26 cellular contexts compared by ENCODE assay signal in genomic region chr2:239341146-239341732, GRCh38. TPM values are rescaled to one million over a fixed set of nuclear protein-coding genes. Genes with fewer than 3 reads are reported as not detected.
A peak's percentile ranks its signal among the peaks of the same experiment; 100 is the strongest.
DNase-seq lines count a peak whose midpoint lies in the region; ATAC-seq and TF ChIP-seq lines count a peak whose summit lies in the region.
"Had no signal": no experiment of that assay in that cellular context is flagged by ENCODE, and none has a peak within 500 bp of the region (broad histone marks: within the 10 kb centered on the region; RNA-seq: fewer than 3 reads in every experiment).

No MANE protein-coding gene starts in this region.

- H3K27me3 ChIP-seq in esophagus muscularis mucosa (no peaks in the 10 kb centered on the region), vagina (no peaks in the 10 kb centered on the region)
- H3K27me3 ChIP-seq: neutrophil, uterus had no signal

- H3K4me3 ChIP-seq in esophagus muscularis mucosa (no peak overlapping the region), vagina (no peak overlapping the region)
- H3K4me3 ChIP-seq: HAP-1, thoracic aorta, uterus had no signal

- no peak for DNase-seq in activated CD4-positive, alpha-beta T cell treated with anti-CD3 and anti-CD28 coated beads, Interleukin-2, amount 10 ng/mL, durations not matched to agents 7 days and 5 days
- no peak for DNase-seq in activated CD4-positive, alpha-beta T cell treated with anti-CD3 and anti-CD28 coated beads, Interleukin-2, amount 50 U/mL, for 1 hour
- DNase-seq in esophagus muscularis mucosa (ENCODE audit: extremely low spot score) (no peak), vagina (ENCODE audit: extremely low spot score in 2 of 2) (peak; percentile 62 to 89), left colon (no peak), anterior cingulate cortex (lab: John Stamatoyannopoulos, UW) (no peak)
- DNase-seq: activated CD4-positive, CD25-positive, alpha-beta regulatory T cell treated with anti-CD3 and anti-CD28 coated beads, Interleukin-2, amount 50 U/mL, for 72 hours; activated CD8-positive, alpha-beta memory T cell treated with anti-CD3 and anti-CD28 coated beads for 24 hours; activated gamma-delta T cell; central memory CD4-positive, alpha-beta T cell; cortex of kidney; effector memory CD8-positive, alpha-beta T cell; Kasumi-1; NCI-H1436 treated with DMSO at 0.1 percent for 48 hours; NCI-H2171; NCI-H524; OCI-M1; right cardiac atrium; stimulated activated CD4-positive, alpha-beta T cell treated with anti-CD3 and anti-CD28 coated beads, Interleukin-2, amount 100 ng/mL, for 24 hours had no signal

- peak overlapping the region; percentile 2 for H3K27ac Mint-ChIP-seq in activated CD4-positive, alpha-beta T cell treated with anti-CD3 and anti-CD28 coated beads, Interleukin-2, amount 10 ng/mL, durations not matched to agents 7 days and 5 days
- H3K27ac Mint-ChIP-seq: effector memory CD8-positive, alpha-beta T cell; stimulated activated naive CD8-positive, alpha-beta T cell treated with anti-CD3 and anti-CD28 coated beads, Interleukin-15, Interleukin-2, amounts not matched to agents 100 ng/mL and 50 ng/mL, for 24 hours had no signal

- intact Hi-C loops in esophagus muscularis mucosa (cut with DNase I) (no loop called here), vagina (cut with DNase I) (no loop called here), left colon (cut with DNase I, micrococcal nuclease) (no loop called here)

- TF ChIP-seq POLR2A in esophagus muscularis mucosa (IDR thresholded peaks at IDR 0.05; ENCODE audit: low read depth) (no peak), vagina (IDR thresholded peaks at IDR 0.05) (no peak)

- TF ChIP-seq EP300 in esophagus muscularis mucosa (IDR thresholded peaks at IDR 0.05) = no peak

- peaks cover 38% of the 10 kb centered on the region for H3K4me1 Mint-ChIP-seq in activated CD4-positive, alpha-beta T cell treated with anti-CD3 and anti-CD28 coated beads, Interleukin-2, amount 10 ng/mL, durations not matched to agents 7 days and 5 days

- H3K36me3 ChIP-seq in KOPT-K1 (ENCODE audit: insufficient read depth, low read length) (peaks cover 20% of the 10 kb centered on the region), esophagus muscularis mucosa (peaks cover 0 to 10% (median 0%) of the 10 kb centered on the region in 4 donors), vagina (no peaks in the 10 kb centered on the region)
- H3K36me3 ChIP-seq: HAP-1, thoracic aorta, uterus had no signal

- no peak for TF ChIP-seq CTCF in esophagus muscularis mucosa (IDR thresholded peaks at IDR 0.05)
- no peak for TF ChIP-seq CTCF in vagina (IDR thresholded peaks at IDR 0.05)

- H3K4me1 ChIP-seq in esophagus muscularis mucosa (peaks cover 34 to 82% (median 67%) of the 10 kb centered on the region in 4 donors), vagina (peaks cover 7% of the 10 kb centered on the region)
- H3K4me1 ChIP-seq: uterus had no signal

- no peaks in the 10 kb centered on the region for H3K27me3 Mint-ChIP-seq in activated CD4-positive, alpha-beta T cell treated with anti-CD3 and anti-CD28 coated beads, Interleukin-2, amount 10 ng/mL, durations not matched to agents 7 days and 5 days
- H3K27me3 Mint-ChIP-seq: effector memory CD8-positive, alpha-beta T cell; stimulated activated naive CD8-positive, alpha-beta T cell treated with anti-CD3 and anti-CD28 coated beads, Interleukin-15, Interleukin-2, amounts not matched to agents 100 ng/mL and 50 ng/mL, for 24 hours had no signal

- CTCF ChIA-PET in activated CD4-positive, alpha-beta T cell treated with anti-CD3 and anti-CD28 coated beads, Interleukin-2, amount 10 ng/mL, durations not matched to agents 7 days and 5 days (lab: Charles Lee) = no interaction called here

- H3K9me3 Mint-ChIP-seq in activated CD4-positive, alpha-beta T cell treated with anti-CD3 and anti-CD28 coated beads, Interleukin-2, amount 10 ng/mL, durations not matched to agents 7 days and 5 days = no peaks in the 10 kb centered on the region
- H3K9me3 Mint-ChIP-seq: effector memory CD8-positive, alpha-beta T cell; stimulated activated naive CD8-positive, alpha-beta T cell treated with anti-CD3 and anti-CD28 coated beads, Interleukin-15, Interleukin-2, amounts not matched to agents 100 ng/mL and 50 ng/mL, for 24 hours had no signal

- no peak overlapping the region for H3K4me3 Mint-ChIP-seq in activated CD4-positive, alpha-beta T cell treated with anti-CD3 and anti-CD28 coated beads, Interleukin-2, amount 10 ng/mL, durations not matched to agents 7 days and 5 days
- H3K4me3 Mint-ChIP-seq: effector memory CD8-positive, alpha-beta T cell; stimulated activated naive CD8-positive, alpha-beta T cell treated with anti-CD3 and anti-CD28 coated beads, Interleukin-15, Interleukin-2, amounts not matched to agents 100 ng/mL and 50 ng/mL, for 24 hours had no signal

- POLR2A ChIA-PET in activated CD4-positive, alpha-beta T cell treated with anti-CD3 and anti-CD28 coated beads, Interleukin-2, amount 10 ng/mL, durations not matched to agents 7 days and 5 days (lab: Charles Lee) = no interaction called here

- 91% methylated on average over 7 of the region's 8 CpGs for WGBS in esophagus muscularis mucosa

- no peak for ATAC-seq in left colon
- no peak for ATAC-seq in HG03196 (IDR thresholded peaks at IDR 0.05; ENCODE audit: unreplicated experiment)
- ATAC-seq: effector memory CD8-positive, alpha-beta T cell; right cardiac atrium had no signal

- H3K27ac ChIP-seq in KOPT-K1 (ENCODE audit: low read depth, low read length, poor library complexity, severe bottlenecking) = peak overlapping the region; percentile 76
- peak overlapping the region; percentile 38 to 75 (median 62) for H3K27ac ChIP-seq in esophagus muscularis mucosa (replicated peaks in 1 of 4)
- no peak overlapping the region for H3K27ac ChIP-seq in vagina
- H3K27ac ChIP-seq: neutrophil, thoracic aorta, uterus had no signal

- H3K9me3 ChIP-seq in KOPT-K1 (ENCODE audit: insufficient read depth, low read length, poor library complexity, severe bottlenecking) = no peaks in the 10 kb centered on the region
- no peaks in the 10 kb centered on the region for H3K9me3 ChIP-seq in esophagus muscularis mucosa
- no peaks in the 10 kb centered on the region for H3K9me3 ChIP-seq in vagina
- H3K9me3 ChIP-seq: HAP-1, neutrophil, thoracic aorta, uterus had no signal

- H3K36me3 Mint-ChIP-seq in activated CD4-positive, alpha-beta T cell treated with anti-CD3 and anti-CD28 coated beads, Interleukin-2, amount 10 ng/mL, durations not matched to agents 7 days and 5 days (ENCODE audit: low read depth) = peaks cover 37% of the 10 kb centered on the region

RNA-seq across cellular contexts. Expression of gene HDAC4, which starts 59.6 kb away (rescaled TPM):
- total RNA-seq in activated CD4-positive, alpha-beta T cell treated with anti-CD3 and anti-CD28 coated beads, Interleukin-2, amount 10 ng/mL, durations not matched to agents 7 days and 5 days = 10 to 100 TPM; 57.1 to 68.4 TPM
- total RNA-seq in esophagus muscularis mucosa (100 to 1,000 TPM in 1 of 4 donors, 10 to 100 TPM in 3; 59.4 to 119 (median 76.1) TPM), vagina (76.6 TPM), left colon (10 to 100 TPM; 38.7 to 50.9 TPM)

Comparison
In these comparisons a context has a peak if more than half of its experiments do, and no peak if none do; other contexts are left out.
1. DNase-seq: peak in vagina (2 of 2); none in activated CD4-positive, alpha-beta T cell treated with anti-CD3 and anti-CD28 coated beads, Interleukin-2, amount 10 ng/mL, durations not matched to agents 7 days and 5 days (single experiment), activated CD4-positive, alpha-beta T cell treated with anti-CD3 and anti-CD28 coated beads, Interleukin-2, amount 50 U/mL, for 1 hour (single experiment), esophagus muscularis mucosa (single experiment), left colon (0 of 2) and anterior cingulate cortex (0 of 58).